ENCODE assay signal across 34 cellular contexts in the genomic region with DNA sequence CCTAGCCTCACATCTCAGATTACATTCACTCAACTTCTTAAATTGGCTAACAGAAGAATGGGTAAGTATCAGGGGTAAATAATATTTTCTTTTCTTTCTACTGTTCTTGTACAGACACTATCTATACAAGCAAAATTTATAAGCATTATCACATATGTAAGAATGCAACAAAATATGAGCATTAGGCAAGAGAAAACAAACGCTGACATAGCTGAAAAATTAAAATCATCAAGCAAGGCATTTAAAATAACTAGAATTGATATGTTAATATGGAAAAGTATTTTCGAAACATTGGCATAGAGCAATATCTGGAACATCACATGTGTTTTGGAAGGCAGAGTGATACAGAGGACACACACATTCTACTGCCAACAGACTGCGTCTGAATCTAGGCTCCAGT.
DNase-seq lines count a peak whose midpoint lies in the region; ATAC-seq, FAIRE-seq and TF ChIP-seq lines count a peak whose summit lies in the region.
"Had no signal": no experiment of that assay in that cellular context is flagged by ENCODE, and none has a peak within 500 bp of the region (broad histone marks: within the 10 kb centered on the region; RNA-seq: fewer than 3 reads in every experiment).

No MANE protein-coding gene starts in this region.

- H3K9ac ChIP-seq in HepG2 (ENCODE audit: insufficient read depth, low read depth, low read length): no peak overlapping the region
- no peak overlapping the region for H3K9ac ChIP-seq in IMR-90 (ENCODE audit: low read depth, low read length)
- H3K9ac ChIP-seq in K562 (ENCODE audit: insufficient read depth in 1 of 2, low read depth in 2 of 2, low read length in 2 of 2): no peak overlapping the region
- H3K9ac ChIP-seq: BLaER1; BLaER1 treated with 17β-estradiol and CSF1 and Interleukin-3, amounts not matched to agents 10 nM and 100 nM had no signal

- intact Hi-C loops in HepG2 (cut with micrococcal nuclease; ENCODE audit: unreplicated experiment) (loop anchor here (10.0 kb wide), 1 partner anchor 1219 kb away; no protein-coding TSS in a partner anchor), right lobe of liver (cut with DNase I) (no loop called here), IMR-90 (cut with micrococcal nuclease) (no loop called here), K562 (cut with micrococcal nuclease) (no loop called here)

- TF ChIP-seq POLR2A in HepG2 (IDR thresholded peaks at IDR 0.05; ENCODE audit: insufficient read depth in 1 of 2, low read depth in 2 of 2, low read length in 2 of 2): no peak
- TF ChIP-seq POLR2A in right lobe of liver (IDR thresholded peaks at IDR 0.05): no peak
- no peak for TF ChIP-seq POLR2A in A549 (IDR thresholded peaks at IDR 0.05; ENCODE audit: low read length)
- TF ChIP-seq POLR2A in IMR-90 (IDR thresholded peaks at IDR 0.05; ENCODE audit: low read depth, low read length): no peak
- TF ChIP-seq POLR2A in K562 (conservative IDR thresholded peaks at IDR 0.05): no peak

- no peak overlapping the region for H2AK9ac ChIP-seq in IMR-90 (replicated peaks; ENCODE audit: low read depth, low read length, poor library complexity)

- H3K4me1 ChIP-seq in HepG2 (ENCODE audit: insufficient read depth, low read length) (no peaks in the 10 kb centered on the region), right lobe of liver (no peaks in the 10 kb centered on the region), A549 (no peaks in the 10 kb centered on the region), IMR-90 (ENCODE audit: control insufficient read depth, insufficient read depth, low read length) (no peaks in the 10 kb centered on the region), K562 (replicated peaks in 1 of 2; ENCODE audit: control insufficient read depth in 2 of 2, insufficient read depth in 2 of 2, low read length in 2 of 2) (no peaks in the 10 kb centered on the region)
- H3K4me1 ChIP-seq: BE2C; BLaER1; BLaER1 treated with 17β-estradiol and CSF1 and Interleukin-3, amounts not matched to agents 10 nM and 100 nM; Caco-2 had no signal

- in situ Hi-C loops in HepG2 (cut with HindIII; ENCODE audit: extremely low pct_ligation_motif_present, low pct_unique_long_range_greater_than_20kb) (no loop called here), IMR-90 (cut with MboI; ENCODE audit: low sequenced_read_pairs) (no loop called here), K562 (cut with MboI) (no loop called here)

- H2BK120ac ChIP-seq in IMR-90 (ENCODE audit: low read depth, low read length): no peak overlapping the region

- CTCF ChIA-PET in HepG2 (lab: Yijun Ruan, JAX; ENCODE audit: low intra/inter-chr PET ratio, low total read pairs) (no interaction called here), A549 (lab: Yijun Ruan, JAX) (no interaction called here), IMR-90 (lab: Yijun Ruan, JAX) (no interaction called here), K562 (lab: Yijun Ruan, JAX; ENCODE audit: low intra/inter-chr PET ratio) (no interaction called here)

- no peaks in the 10 kb centered on the region for H3K9me1 ChIP-seq in IMR-90 (ENCODE audit: insufficient read depth, low read length)
- H3K9me1 ChIP-seq in K562 (ENCODE audit: control insufficient read depth, insufficient read depth, low read length): no peaks in the 10 kb centered on the region

- H4K91ac ChIP-seq in IMR-90 (ENCODE audit: insufficient read depth, low read depth, low read length): no peak overlapping the region

- no peak overlapping the region for H2BK15ac ChIP-seq in IMR-90 (ENCODE audit: low read depth, low read length)

- H3K79me2 ChIP-seq in HepG2 (ENCODE audit: insufficient read depth, low read length) (no peaks in the 10 kb centered on the region), K562 (ENCODE audit: control insufficient read depth, insufficient read depth, low read length) (no peaks in the 10 kb centered on the region)

- no peaks in the 10 kb centered on the region for H3K9me3 ChIP-seq in HepG2 (ENCODE audit: low read length)
- no peaks in the 10 kb centered on the region for H3K9me3 ChIP-seq in right lobe of liver
- no peaks in the 10 kb centered on the region for H3K9me3 ChIP-seq in A549
- no peaks in the 10 kb centered on the region for H3K9me3 ChIP-seq in IMR-90 (ENCODE audit: control insufficient read depth, insufficient read depth, low read length)
- 0 out of 2 replicates have a peak, but pooled peaks cover 2% of the 10 kb centered on the region for H3K9me3 ChIP-seq in K562 (replicated peaks; ENCODE audit: control insufficient read depth, insufficient read depth, low read depth, low read length)
- H3K9me3 ChIP-seq: BE2C; BLaER1; BLaER1 treated with 17β-estradiol and CSF1 and Interleukin-3, amounts not matched to agents 10 nM and 100 nM; Caco-2 had no signal

- no peak overlapping the region for H2BK5ac ChIP-seq in IMR-90 (ENCODE audit: low read depth, low read length, poor library complexity, severe bottlenecking)

- H2BK20ac ChIP-seq in IMR-90 (ENCODE audit: low read depth, low read length): no peak overlapping the region

- H3K18ac ChIP-seq in IMR-90 (ENCODE audit: low read depth, low read length): no peak overlapping the region

- H4K8ac ChIP-seq in IMR-90 (ENCODE audit: low read depth in 2 of 2, low read length in 2 of 2): no peak overlapping the region

- H2AFZ ChIP-seq in HepG2 (ENCODE audit: low read length) (no peak overlapping the region), IMR-90 (replicated peaks; ENCODE audit: low read length, poor library complexity) (no peak overlapping the region), K562 (ENCODE audit: low read depth, low read length) (no peak overlapping the region)

- no peak overlapping the region for H3K4me3 ChIP-seq in HepG2 (replicated peaks in 1 of 3; ENCODE audit: insufficient read depth in 1 of 3, low read depth in 2 of 3, low read length in 3 of 3)
- no peak overlapping the region for H3K4me3 ChIP-seq in right lobe of liver
- H3K4me3 ChIP-seq in A549: no peak overlapping the region
- H3K4me3 ChIP-seq in IMR-90 (ENCODE audit: insufficient read depth, low read depth, low read length): no peak overlapping the region
- no peak overlapping the region for H3K4me3 ChIP-seq in K562
- H3K4me3 ChIP-seq: BLaER1; BLaER1 treated with 17β-estradiol and CSF1 and Interleukin-3, amounts not matched to agents 10 nM and 100 nM had no signal

- no peak overlapping the region for H3K4ac ChIP-seq in IMR-90 (ENCODE audit: low read depth, low read length)

- H3K79me1 ChIP-seq in IMR-90 (ENCODE audit: low read depth in 1 of 2, low read length in 2 of 2): no peaks in the 10 kb centered on the region

- H4K5ac ChIP-seq in IMR-90 (ENCODE audit: low read depth, low read length): no peak overlapping the region

- DNase-seq in HepG2 (ENCODE audit: low spot score) (no peak), right lobe of liver (no peak), A549 (ENCODE audit: low read depth in 1 of 2, low spot score in 1 of 2) (no peak), IMR-90 (no peak), K562 (ENCODE audit: extremely low read depth in 1 of 4, low spot score in 3 of 4) (no peak), GF-D8 (lab: John Stamatoyannopoulos, UW) (no peak), NCI-H1694 treated with DMSO at 0.1 percent for 48 hours (lab: John Stamatoyannopoulos, UW) (no peak), NCI-H187 treated with DMSO at 0.1 percent for 48 hours (lab: John Stamatoyannopoulos, UW) (no peak)
- DNase-seq: 8988T; ACHN; AML-193; BE2C; C1 segment of cervical spinal cord; Caco-2; Calu3; CD4-positive, alpha-beta memory T cell; CD4-positive, alpha-beta T cell; CD4-positive, CD25-positive, alpha-beta regulatory T cell; CD8-positive, alpha-beta memory T cell; CD8-positive, alpha-beta T cell; COR-L47; DMS 273 treated with DMSO at 0.1 percent for 48 hours; DMS153; DMS53; DMS79; DMS79 treated with DMSO at 0.1 percent for 48 hours; DND-41; EL had no signal

- H3K27me3 ChIP-seq in HepG2 (ENCODE audit: control insufficient read depth in 1 of 2, insufficient read depth in 2 of 2, low read length in 2 of 2) (no peaks in the 10 kb centered on the region), right lobe of liver (no peaks in the 10 kb centered on the region), IMR-90 (ENCODE audit: control insufficient read depth, insufficient read depth, low read length) (no peaks in the 10 kb centered on the region), K562 (ENCODE audit: control insufficient read depth in 2 of 2, insufficient read depth in 2 of 2, low read length in 2 of 2) (no peaks in the 10 kb centered on the region)
- H3K27me3 ChIP-seq: BE2C; BLaER1; BLaER1 treated with 17β-estradiol and CSF1 and Interleukin-3, amounts not matched to agents 10 nM and 100 nM had no signal

- no TSS peak for BruUV-seq in HepG2 (replicated peaks; lab: Mats Ljungman, UMichigan)
- no TSS peak for BruUV-seq in IMR-90 (replicated peaks; lab: Mats Ljungman, UMichigan)
- no TSS peak for BruUV-seq in K562 (replicated peaks; lab: Mats Ljungman, UMichigan)

- ATAC-seq in HepG2: no peak
- ATAC-seq in right lobe of liver: no peak
- ATAC-seq in A549: no peak
- ATAC-seq in IMR-90 (ENCODE audit: low read depth): no peak
- no peak for ATAC-seq in K562
- ATAC-seq: CD8-positive, alpha-beta T cell had no signal

- no peaks in the 10 kb centered on the region for H3K36me3 ChIP-seq in HepG2 (replicated peaks in 1 of 2; ENCODE audit: control insufficient read depth in 1 of 2, insufficient read depth in 2 of 2, low read length in 2 of 2)
- H3K36me3 ChIP-seq in right lobe of liver: no peaks in the 10 kb centered on the region
- no peaks in the 10 kb centered on the region for H3K36me3 ChIP-seq in IMR-90 (ENCODE audit: control insufficient read depth, insufficient read depth, low read length)
- H3K36me3 ChIP-seq in K562 (ENCODE audit: control insufficient read depth, insufficient read depth, low read length): no peaks in the 10 kb centered on the region
- H3K36me3 ChIP-seq: BE2C; BLaER1; BLaER1 treated with 17β-estradiol and CSF1 and Interleukin-3, amounts not matched to agents 10 nM and 100 nM had no signal

- TF ChIP-seq RAD21 in HepG2 (CRISPR knock-in tag; IDR thresholded peaks at IDR 0.05) (no peak), A549 (conservative IDR thresholded peaks at IDR 0.05 in 1 of 2, IDR thresholded peaks at IDR 0.05 in 1 of 2) (no peak), IMR-90 (IDR thresholded peaks at IDR 0.05; ENCODE audit: low read length) (no peak), K562 (CRISPR knock-in tag; conservative IDR thresholded peaks at IDR 0.05 in 1 of 2, IDR thresholded peaks at IDR 0.05 in 1 of 2) (no peak)

- TF ChIP-seq EP300 in HepG2 (IDR thresholded peaks at IDR 0.05; ENCODE audit: low read depth in 2 of 2, low read length in 2 of 2): no peak
- TF ChIP-seq EP300 in HepG2 (CRISPR knock-in tag; IDR thresholded peaks at IDR 0.05; ENCODE audit: borderline replicate concordance): no peak
- no peak for TF ChIP-seq EP300 in A549 (IDR thresholded peaks at IDR 0.05)
- TF ChIP-seq EP300 in K562 (IDR thresholded peaks at IDR 0.05; ENCODE audit: low read length): no peak

- POLR2A ChIA-PET in HepG2 (lab: Yijun Ruan, JAX): no interaction called here
- POLR2A ChIA-PET in A549 (lab: Yijun Ruan, JAX): no interaction called here
- POLR2A ChIA-PET in IMR-90 (lab: Charles Lee; ENCODE audit: unreplicated experiment): no interaction called here
- POLR2A ChIA-PET in K562 (lab: Yijun Ruan, JAX): no interaction called here

- no peak overlapping the region for H3K56ac ChIP-seq in IMR-90 (ENCODE audit: extremely low read depth, insufficient read depth, low read length)

- H4K20me1 ChIP-seq in HepG2 (ENCODE audit: insufficient read depth, low read length) (no peaks in the 10 kb centered on the region), IMR-90 (ENCODE audit: insufficient read depth, low read length) (no peaks in the 10 kb centered on the region), K562 (replicated peaks; ENCODE audit: control insufficient read depth, insufficient read depth, low read length) (no peaks in the 10 kb centered on the region)
- H4K20me1 ChIP-seq: BLaER1; BLaER1 treated with 17β-estradiol and CSF1 and Interleukin-3, amounts not matched to agents 10 nM and 100 nM had no signal

- no peak overlapping the region for H3K14ac ChIP-seq in IMR-90 (replicated peaks; ENCODE audit: low read depth, low read length)

- H3K27ac ChIP-seq in HepG2 (ENCODE audit: extremely low read length, insufficient read depth, low read length): no peak overlapping the region
- H3K27ac ChIP-seq in right lobe of liver: no peak overlapping the region
- no peak overlapping the region for H3K27ac ChIP-seq in A549
- no peak overlapping the region for H3K27ac ChIP-seq in IMR-90 (ENCODE audit: insufficient read depth, low read length)
- no peak overlapping the region for H3K27ac ChIP-seq in K562 (ENCODE audit: extremely low read depth, low read depth, low read length)
- H3K27ac ChIP-seq: 22Rv1; BLaER1; BLaER1 treated with 17β-estradiol and CSF1 and Interleukin-3, amounts not matched to agents 10 nM and 100 nM; C4-2B had no signal

- no peak overlapping the region for H3K23ac ChIP-seq in IMR-90 (ENCODE audit: low read depth, low read length)

- no peak for FAIRE-seq in HepG2 (lab: Jason Lieb, UNC)
- no peak for FAIRE-seq in A549 (lab: Jason Lieb, UNC)
- FAIRE-seq in K562 (lab: Jason Lieb, UNC): no peak
- FAIRE-seq: A204.1, D721Med had no signal

- TF ChIP-seq CTCF in HepG2 (CRISPR knock-in tag; IDR thresholded peaks at IDR 0.05) (no peak), right lobe of liver (IDR thresholded peaks at IDR 0.05) (no peak), A549 (IDR thresholded peaks at IDR 0.05) (no peak), IMR-90 (conservative IDR thresholded peaks at IDR 0.05; ENCODE audit: low read depth, low read length) (no peak), K562 (IDR thresholded peaks at IDR 0.05 in 2 of 3, conservative IDR thresholded peaks at IDR 0.05 in 1 of 3; ENCODE audit: insufficient read depth in 2 of 3, low read depth in 1 of 3, low read length in 3 of 3) (no peak)

- H2AK5ac ChIP-seq in IMR-90 (ENCODE audit: low read depth, low read length): no peak overlapping the region

- WGBS in HepG2 (ENCODE audit: low lambda C conversion rate): 37% methylated on average over 3 of the region's 3 CpGs
- WGBS in right lobe of liver (ENCODE audit: insufficient coverage, low coverage, low lambda C conversion rate, missing lambda C conversion rate): 86% methylated on average over 3 of the region's 3 CpGs
- WGBS in A549 (ENCODE audit: missing lambda C conversion rate): 60% methylated on average over 3 of the region's 3 CpGs
- WGBS in IMR-90 (ENCODE audit: extremely low coverage in 2 of 2, insufficient read length in 1 of 2), 2 experiments: no CpG with 5 or more reads among the region's 3 CpGs
- 0% methylated on average over 3 of the region's 3 CpGs for WGBS in K562 (ENCODE audit: insufficient coverage, low coverage, missing lambda C conversion rate)

- dilution Hi-C loops in IMR-90 (cut with HindIII; ENCODE audit: low sequenced_read_pairs, unreplicated experiment): no loop called here

- H3K4me2 ChIP-seq in HepG2 (ENCODE audit: low read depth, low read length) (no peak overlapping the region), A549 (no peak overlapping the region), IMR-90 (ENCODE audit: low read depth, low read length) (no peak overlapping the region), K562 (ENCODE audit: insufficient read depth, low read length) (no peak overlapping the region)
- H3K4me2 ChIP-seq: BLaER1; BLaER1 treated with 17β-estradiol and CSF1 and Interleukin-3, amounts not matched to agents 10 nM and 100 nM had no signal
